Comparison of ENCODE assay signal across 22 cellular contexts in the genomic region with DNA sequence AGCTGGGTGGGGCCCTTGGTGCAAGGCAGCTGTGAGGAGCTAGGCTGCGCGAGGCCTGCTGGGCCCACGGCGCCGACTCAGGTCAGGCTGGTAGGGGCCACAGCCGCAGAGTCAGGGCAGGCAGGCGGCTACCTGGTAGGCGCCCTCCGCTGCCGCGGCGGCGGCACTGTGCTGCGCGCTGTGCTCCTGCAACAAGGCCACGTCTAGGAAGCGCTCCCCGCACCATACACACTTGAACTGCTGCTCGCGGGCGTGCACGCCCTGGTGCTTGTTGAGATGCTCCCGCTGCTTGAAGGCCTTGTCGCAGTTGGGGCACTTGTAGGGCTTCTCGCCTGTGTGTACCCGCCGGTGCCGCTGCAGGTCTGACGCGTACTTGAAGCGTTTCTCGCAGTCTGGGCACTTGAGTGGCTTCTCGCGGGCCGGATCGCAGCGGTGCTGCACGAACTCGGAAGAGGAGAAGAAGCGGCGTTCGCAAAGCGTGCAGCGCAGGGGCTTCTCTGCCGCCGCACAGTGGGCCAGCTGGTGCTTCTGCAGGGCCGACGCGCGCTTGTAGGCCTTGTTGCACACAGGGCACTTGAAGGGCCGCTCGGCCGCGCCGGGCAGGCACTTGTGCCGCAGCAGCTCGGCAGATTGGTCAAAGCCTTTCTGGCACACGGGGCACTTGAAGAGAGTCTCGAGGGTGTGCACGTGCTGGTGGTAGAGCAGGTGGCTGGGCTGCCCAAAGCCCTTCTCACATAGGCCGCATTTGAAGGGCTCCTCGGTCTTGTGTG. TPM values are rescaled to one million over a fixed set of nuclear protein-coding genes. Genes with fewer than 3 reads are reported as not detected.
DNase-seq lines count a peak whose midpoint lies in the region; ATAC-seq and TF ChIP-seq lines count a peak whose summit lies in the region.
"Had no signal": no experiment of that assay in that cellular context is flagged by ENCODE, and none has a peak within 500 bp of the region (broad histone marks: within the 10 kb centered on the region; RNA-seq: fewer than 3 reads in every experiment).

No MANE protein-coding gene starts in this region.

- no peaks in the 10 kb centered on the region for H3K9me3 ChIP-seq in lower lobe of right lung
- no peaks in the 10 kb centered on the region for H3K9me3 ChIP-seq in thyroid gland

- peak overlapping the region in 1 of 2 donors; percentile 88 for H3K27ac Mint-ChIP-seq in effector memory CD8-positive, alpha-beta T cell
- H3K27ac Mint-ChIP-seq: B cell had no signal

- H3K4me3 ChIP-seq in lower lobe of right lung (no peak overlapping the region), thyroid gland (replicated peaks in 1 of 3) (no peak overlapping the region)
- H3K4me3 ChIP-seq: PC-9 had no signal

- ATAC-seq in effector memory CD8-positive, alpha-beta T cell (replicated peaks): no peak
- no peak for ATAC-seq in lower lobe of right lung
- no peak for ATAC-seq in GM21528 (IDR thresholded peaks at IDR 0.05; ENCODE audit: low FRiP score, unreplicated experiment)
- ATAC-seq in HG03108 (IDR thresholded peaks at IDR 0.05; ENCODE audit: unreplicated experiment): no peak

- no peaks in the 10 kb centered on the region for H3K27me3 ChIP-seq in lower lobe of right lung (ENCODE audit: low read depth)
- H3K27me3 ChIP-seq in thyroid gland: no peaks in the 10 kb centered on the region

- H3K36me3 Mint-ChIP-seq in effector memory CD8-positive, alpha-beta T cell (ENCODE audit: insufficient read depth): peaks cover 46% of the 10 kb centered on the region

- H3K9me3 Mint-ChIP-seq in effector memory CD8-positive, alpha-beta T cell: no peaks in the 10 kb centered on the region
- H3K9me3 Mint-ChIP-seq: CD4-positive, alpha-beta T cell had no signal

- H3K4me3 Mint-ChIP-seq in effector memory CD8-positive, alpha-beta T cell: peak overlapping the region; percentile 73 to 82
- H3K4me3 Mint-ChIP-seq: B cell; CD4-positive, alpha-beta T cell had no signal

- H3K27ac ChIP-seq in lower lobe of right lung: no peak overlapping the region
- peak overlapping the region; percentile 40 to 95 (median 91) for H3K27ac ChIP-seq in thyroid gland
- H3K27ac ChIP-seq: 22Rv1, KMS-11, PC-9 had no signal

- WGBS in thyroid gland, 2 donors: 63 to 80% methylated on average over 29 to 50 of the region's 62 CpGs

- TF ChIP-seq POLR2A in thyroid gland (IDR thresholded peaks at IDR 0.05): no peak

- H3K27me3 Mint-ChIP-seq in effector memory CD8-positive, alpha-beta T cell: no peaks in the 10 kb centered on the region
- H3K27me3 Mint-ChIP-seq: B cell; CD4-positive, alpha-beta T cell had no signal

- peaks cover 36% of the 10 kb centered on the region for H3K36me3 ChIP-seq in lower lobe of right lung
- H3K36me3 ChIP-seq in thyroid gland: peaks cover 8 to 10% of the 10 kb centered on the region in 2 donors

- TF ChIP-seq CTCF in lower lobe of right lung (IDR thresholded peaks at IDR 0.05): no peak
- peak in 1 of 6 experiments; percentile 20 for TF ChIP-seq CTCF in thyroid gland (IDR thresholded peaks at IDR 0.05)

- H3K4me1 Mint-ChIP-seq in effector memory CD8-positive, alpha-beta T cell (ENCODE audit: low read depth in 2 of 2): peaks cover 41 to 47% of the 10 kb centered on the region in 2 donors

- intact Hi-C loops in lower lobe of right lung (cut with DNase I): no loop called here
- intact Hi-C loops in thyroid gland (cut with DNase I): loop anchor here (10.0 kb wide), 1 partner anchor 192 kb away; a partner anchor contains a TSS

- H3K4me1 ChIP-seq in lower lobe of right lung: peaks cover 54% of the 10 kb centered on the region
- peaks cover 72 to 80% of the 10 kb centered on the region in 2 donors for H3K4me1 ChIP-seq in thyroid gland

- DNase-seq in DMS53 (lab: John Stamatoyannopoulos, UW): peak; percentile 31
- no peak for DNase-seq in DMS53 treated with DMSO at 0.1 percent for 48 hours (lab: John Stamatoyannopoulos, UW; ENCODE audit: unreplicated experiment)
- no peak for DNase-seq in effector memory CD8-positive, alpha-beta T cell
- DNase-seq in lower lobe of right lung: peak; percentile 45
- peak; percentile 92 to 93 for DNase-seq in thyroid gland
- no peak for DNase-seq in NCI-H2171 treated with DMSO at 0.1 percent for 48 hours (lab: John Stamatoyannopoulos, UW)
- DNase-seq: CD4-positive, alpha-beta T cell; DND-41; GOT3; NCI-H1048; NCI-H1436 treated with DMSO at 0.1 percent for 48 hours; NCI-H2029 treated with DMSO at 0.1 percent for 48 hours; NCI-H510A; NCI-H82 had no signal

RNA-seq across cellular contexts. Expression of a gene that starts 3.9 kb away (rescaled TPM):
- total RNA-seq in lower lobe of right lung (11.0 TPM), thyroid gland (10 to 100 TPM; 12.1 to 24.0 (median 18.7) TPM)

RNA-seq across cellular contexts. Expression of a gene that starts 4.6 kb away (rescaled TPM):
- total RNA-seq in lower lobe of right lung (39.9 TPM), thyroid gland (10 to 100 TPM; 31.4 to 79.0 (median 60.0) TPM)

RNA-seq across cellular contexts. Expression of a gene that starts 25.7 kb away (rescaled TPM):
- total RNA-seq in lower lobe of right lung (0.35 TPM), thyroid gland (under 1 TPM in 1 of 4 donors, not detected in 3; 0.13 TPM)
- total RNA-seq: B cell; CD4-positive, alpha-beta T cell; M059J; SK-MEL-5 had no signal

RNA-seq across cellular contexts. Expression of a gene that starts 29.0 kb away (rescaled TPM):
- total RNA-seq in lower lobe of right lung (21.5 TPM), thyroid gland (100 to 1,000 TPM in 1 of 4 donors, 10 to 100 TPM in 3; 36.5 to 105 (median 80.5) TPM)
- total RNA-seq: B cell had no signal

Comparison
In these comparisons a context has a peak if more than half of its experiments do, and no peak if none do; other contexts are left out.
1. DNase-seq: peak in DMS53 (single experiment), lower lobe of right lung (single experiment) and thyroid gland (2 of 2); none in DMS53 treated with DMSO at 0.1 percent for 48 hours (single experiment), effector memory CD8-positive, alpha-beta T cell (0 of 3) and NCI-H2171 treated with DMSO at 0.1 percent for 48 hours (single experiment).